ENCODE assay signal across 29 cellular contexts in the genomic region with DNA sequence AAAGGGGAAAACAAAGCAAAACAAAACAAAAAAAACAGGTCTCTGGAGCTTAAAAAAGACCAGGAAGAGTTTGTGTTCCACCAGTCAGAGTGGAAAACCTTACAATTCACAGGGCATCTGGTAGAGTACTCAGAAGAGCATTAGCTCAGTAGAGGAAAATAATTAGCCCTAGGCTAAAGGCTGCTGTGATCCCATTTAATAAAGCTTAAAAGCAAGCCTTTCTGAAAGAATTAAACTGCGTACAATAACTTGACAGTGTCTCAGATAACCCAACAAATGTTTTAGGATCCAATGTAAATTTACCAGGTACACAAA. TPM values are rescaled to one million over a fixed set of nuclear protein-coding genes. Genes with fewer than 3 reads are reported as not detected.
"Had no signal": no experiment of that assay in that cellular context is flagged by ENCODE, and none has a peak within 500 bp of the region (broad histone marks: within the 10 kb centered on the region; RNA-seq: fewer than 3 reads in every experiment).

No MANE protein-coding gene starts in this region.

- H3K4me1 ChIP-seq: colonic mucosa, esophagus squamous epithelium, sigmoid colon, upper lobe of right lung had no signal

- ATAC-seq: activated CD4-positive, alpha-beta T cell treated with anti-CD3 and anti-CD28 coated beads for 36 hours; activated CD8-positive, alpha-beta memory T cell treated with anti-CD3 and anti-CD28 coated beads, Interleukin-2, amount 10 ng/mL, durations not matched to agents 7 days and 5 days; activated CD8-positive, alpha-beta T cell treated with anti-CD3 and anti-CD28 coated beads, Interleukin-2, amount 10 ng/mL, durations not matched to agents 7 days and 5 days; activated naive CD4-positive, alpha-beta T cell treated with anti-CD3 and anti-CD28 coated beads, Interleukin-2, amount 50 U/mL, for 72 hours; natural killer cell; stimulated activated effector memory CD8-positive, alpha-beta T cell treated with anti-CD3 and anti-CD28 coated beads, Interleukin-12 subunit alpha, Interleukin-12 subunit beta, amount 100 ng/mL, for 72 hours; upper lobe of right lung had no signal

- H3K27me3 Mint-ChIP-seq: activated CD4-positive, alpha-beta T cell treated with anti-CD3 and anti-CD28 coated beads for 36 hours; activated CD8-positive, alpha-beta memory T cell treated with anti-CD3 and anti-CD28 coated beads, Interleukin-2, amount 10 ng/mL, durations not matched to agents 7 days and 5 days; stimulated activated naive CD8-positive, alpha-beta T cell treated with anti-CD3 and anti-CD28 coated beads, Interleukin-15, Interleukin-2, amounts not matched to agents 100 ng/mL and 50 ng/mL, for 24 hours had no signal

- H3K36me3 Mint-ChIP-seq: activated naive CD4-positive, alpha-beta T cell treated with anti-CD3 and anti-CD28 coated beads, Interleukin-2, amount 50 U/mL, for 72 hours; natural killer cell; stimulated activated effector memory CD8-positive, alpha-beta T cell treated with anti-CD3 and anti-CD28 coated beads, Interleukin-12 subunit alpha, Interleukin-12 subunit beta, amount 100 ng/mL, for 72 hours had no signal

- H3K27ac ChIP-seq: colonic mucosa, epithelial cell of prostate, esophagus squamous epithelium, sigmoid colon, upper lobe of right lung had no signal

- H3K4me3 Mint-ChIP-seq: activated CD4-positive, alpha-beta T cell treated with anti-CD3 and anti-CD28 coated beads for 36 hours; activated CD8-positive, alpha-beta memory T cell treated with anti-CD3 and anti-CD28 coated beads, Interleukin-2, amount 10 ng/mL, durations not matched to agents 7 days and 5 days; activated CD8-positive, alpha-beta T cell treated with anti-CD3 and anti-CD28 coated beads, Interleukin-2, amount 10 ng/mL, durations not matched to agents 7 days and 5 days; natural killer cell; stimulated activated effector memory CD8-positive, alpha-beta T cell treated with anti-CD3 and anti-CD28 coated beads, Interleukin-12 subunit alpha, Interleukin-12 subunit beta, amount 100 ng/mL, for 72 hours; stimulated activated naive CD8-positive, alpha-beta T cell treated with anti-CD3 and anti-CD28 coated beads, Interleukin-15, Interleukin-2, amounts not matched to agents 100 ng/mL and 50 ng/mL, for 24 hours had no signal

- H3K27ac Mint-ChIP-seq: activated CD4-positive, alpha-beta T cell treated with anti-CD3 and anti-CD28 coated beads for 36 hours; activated CD8-positive, alpha-beta memory T cell treated with anti-CD3 and anti-CD28 coated beads, Interleukin-2, amount 10 ng/mL, durations not matched to agents 7 days and 5 days; activated CD8-positive, alpha-beta T cell treated with anti-CD3 and anti-CD28 coated beads, Interleukin-2, amount 10 ng/mL, durations not matched to agents 7 days and 5 days; activated naive CD4-positive, alpha-beta T cell treated with anti-CD3 and anti-CD28 coated beads, Interleukin-2, amount 50 U/mL, for 72 hours; activated T-helper 2 cell treated with anti-CD3 and anti-CD28 coated beads, Interferon-gamma antibody, Interleukin-2, Interleukin-4, amounts not matched to agents 10 μg/mL and 5 μg/mL and 100 μg/mL, durations not matched to agents 14 hours and 24 hours and 36 hours; natural killer cell; stimulated activated effector memory CD8-positive, alpha-beta T cell treated with anti-CD3 and anti-CD28 coated beads, Interleukin-12 subunit alpha, Interleukin-12 subunit beta, amount 100 ng/mL, for 72 hours; stimulated activated naive CD8-positive, alpha-beta T cell treated with anti-CD3 and anti-CD28 coated beads, Interleukin-15, Interleukin-2, amounts not matched to agents 100 ng/mL and 50 ng/mL, for 24 hours had no signal

- H3K9me3 ChIP-seq: colonic mucosa, esophagus squamous epithelium, sigmoid colon, upper lobe of right lung had no signal

- H3K4me1 Mint-ChIP-seq: activated CD4-positive, alpha-beta T cell treated with anti-CD3 and anti-CD28 coated beads for 36 hours; activated CD8-positive, alpha-beta memory T cell treated with anti-CD3 and anti-CD28 coated beads, Interleukin-2, amount 10 ng/mL, durations not matched to agents 7 days and 5 days; natural killer cell had no signal

- DNase-seq: activated CD4-positive, alpha-beta T cell treated with anti-CD3 and anti-CD28 coated beads for 36 hours; activated CD4-positive, CD25-positive, alpha-beta regulatory T cell; activated CD8-positive, alpha-beta memory T cell treated with anti-CD3 and anti-CD28 coated beads, Interleukin-2, amount 10 ng/mL, durations not matched to agents 7 days and 5 days; activated CD8-positive, alpha-beta T cell treated with anti-CD3 and anti-CD28 coated beads, Interleukin-2, amount 10 ng/mL, durations not matched to agents 7 days and 5 days; activated T-cell treated with anti-CD3 and anti-CD28 coated beads, Interleukin-2, amount 50 U/mL, for 48 hours; colonic mucosa; effector CD8-positive, alpha-beta T cell; esophagus squamous epithelium; foreskin melanocyte; kidney; mesendoderm; natural killer cell; sigmoid colon; small intestine; stimulated activated CD4-positive, alpha-beta T cell treated with anti-CD3 and anti-CD28 coated beads, Interleukin-4, amount 100 ng/mL, for 24 hours; substantia nigra; upper lobe of right lung had no signal

- H3K9me3 Mint-ChIP-seq: activated T-helper 2 cell treated with anti-CD3 and anti-CD28 coated beads, Interferon-gamma antibody, Interleukin-2, Interleukin-4, amounts not matched to agents 10 μg/mL and 5 μg/mL and 100 μg/mL, durations not matched to agents 14 hours and 24 hours and 36 hours; natural killer cell had no signal

- H3K36me3 ChIP-seq: colonic mucosa, esophagus squamous epithelium, sigmoid colon, upper lobe of right lung had no signal

- H3K4me3 ChIP-seq: colonic mucosa, esophagus squamous epithelium, lung, sigmoid colon, upper lobe of right lung had no signal

- H3K27me3 ChIP-seq: colonic mucosa, esophagus squamous epithelium, sigmoid colon, upper lobe of right lung had no signal

RNA-seq across cellular contexts. Expression of gene ECM2, which starts 7.3 kb away (rescaled TPM):
- total RNA-seq: activated CD4-positive, alpha-beta T cell treated with anti-CD3 and anti-CD28 coated beads for 36 hours; activated CD8-positive, alpha-beta memory T cell treated with anti-CD3 and anti-CD28 coated beads, Interleukin-2, amount 10 ng/mL, durations not matched to agents 7 days and 5 days; activated CD8-positive, alpha-beta T cell treated with anti-CD3 and anti-CD28 coated beads, Interleukin-2, amount 10 ng/mL, durations not matched to agents 7 days and 5 days; activated naive CD4-positive, alpha-beta T cell treated with anti-CD3 and anti-CD28 coated beads, Interleukin-2, amount 50 U/mL, for 72 hours; activated T-helper 2 cell treated with anti-CD3 and anti-CD28 coated beads, Interferon-gamma antibody, Interleukin-2, Interleukin-4, amounts not matched to agents 10 μg/mL and 5 μg/mL and 100 μg/mL, durations not matched to agents 14 hours and 24 hours and 36 hours; dermis microvascular lymphatic vessel endothelial cell; glomerular endothelial cell; natural killer cell; T-helper 1 cell treated with Interleukin-12 subunit alpha and Interleukin-12 subunit beta and Interleukin-4 antibody, amounts not matched to agents 30 ng/mL and 1 ng/mL, for 36 hours had no signal

RNA-seq across cellular contexts. Expression of gene ASPN, which starts 46.2 kb away (rescaled TPM):
- total RNA-seq: activated CD4-positive, alpha-beta T cell treated with anti-CD3 and anti-CD28 coated beads for 36 hours; activated CD8-positive, alpha-beta memory T cell treated with anti-CD3 and anti-CD28 coated beads, Interleukin-2, amount 10 ng/mL, durations not matched to agents 7 days and 5 days; activated CD8-positive, alpha-beta T cell treated with anti-CD3 and anti-CD28 coated beads, Interleukin-2, amount 10 ng/mL, durations not matched to agents 7 days and 5 days; activated naive CD4-positive, alpha-beta T cell treated with anti-CD3 and anti-CD28 coated beads, Interleukin-2, amount 50 U/mL, for 72 hours; activated T-helper 2 cell treated with anti-CD3 and anti-CD28 coated beads, Interferon-gamma antibody, Interleukin-2, Interleukin-4, amounts not matched to agents 10 μg/mL and 5 μg/mL and 100 μg/mL, durations not matched to agents 14 hours and 24 hours and 36 hours; bronchial epithelial cell; dermis microvascular lymphatic vessel endothelial cell; glomerular endothelial cell; mononuclear cell; natural killer cell; renal cortical epithelial cell; T-helper 1 cell treated with Interleukin-12 subunit alpha and Interleukin-12 subunit beta and Interleukin-4 antibody, amounts not matched to agents 30 ng/mL and 1 ng/mL, for 36 hours had no signal
